In genomic region chr17:62913971-62914370, GRCh38 we compare ENCODE assay signal across 30 cellular contexts.
"Had no signal": no experiment of that assay in that cellular context is flagged by ENCODE, and none has a peak within 500 bp of the region (broad histone marks: within the 10 kb centered on the region; RNA-seq: fewer than 3 reads in every experiment).

No MANE protein-coding gene starts in this region.

- H3K27me3 ChIP-seq: neutrophil, ovary, right lobe of liver, sigmoid colon, stomach, thyroid gland, tibial nerve, upper lobe of left lung, vagina had no signal

- H3K9me3 Mint-ChIP-seq: natural killer cell treated with Interleukin-12 subunit alpha and Interleukin-12 subunit beta and Interleukin-15 and Interleukin-18, amount 100 ng/mL, for 72 hours had no signal

- H2AFZ ChIP-seq: parathyroid adenoma had no signal

- H3K9me3 ChIP-seq: neutrophil, ovary, psoas muscle, right lobe of liver, sigmoid colon, stomach, thoracic aorta, thyroid gland, tibial nerve, upper lobe of left lung, vagina had no signal

- H3K4me1 ChIP-seq: parathyroid adenoma, psoas muscle, right lobe of liver, sigmoid colon, thyroid gland had no signal

- ATAC-seq: naive thymus-derived CD8-positive, alpha-beta T cell; natural killer cell treated with Interleukin-12 subunit alpha and Interleukin-12 subunit beta and Interleukin-15 and Interleukin-18, amount 100 ng/mL, for 72 hours; psoas muscle; right cardiac atrium; right lobe of liver; stimulated activated effector memory CD8-positive, alpha-beta T cell treated with anti-CD3 and anti-CD28 coated beads, Interleukin-12 subunit alpha, Interleukin-12 subunit beta, amount 100 ng/mL, for 72 hours; stimulated activated naive B cell treated with anti-CD40 and anti-IgM and Interleukin-4, amounts not matched to agents 10 μg/mL and 1 μg/mL and 100 μg/mL, for 72 hours had no signal

- H3K79me2 ChIP-seq: parathyroid adenoma had no signal

- H3K4me1 Mint-ChIP-seq: naive thymus-derived CD8-positive, alpha-beta T cell; stimulated activated effector memory CD8-positive, alpha-beta T cell treated with anti-CD3 and anti-CD28 coated beads, Interleukin-12 subunit alpha, Interleukin-12 subunit beta, amount 100 ng/mL, for 72 hours; stimulated activated naive B cell treated with anti-CD40 and anti-IgM and Interleukin-4, amounts not matched to agents 10 μg/mL and 1 μg/mL and 100 μg/mL, for 72 hours had no signal

- H3K27ac ChIP-seq: neutrophil, ovary, parathyroid adenoma, psoas muscle, right lobe of liver, sigmoid colon, stomach, thoracic aorta, thyroid gland, tibial nerve, upper lobe of left lung, vagina had no signal

- FAIRE-seq: small intestine had no signal

- H3K27ac Mint-ChIP-seq: naive thymus-derived CD8-positive, alpha-beta T cell; natural killer cell treated with Interleukin-12 subunit alpha and Interleukin-12 subunit beta and Interleukin-15 and Interleukin-18, amount 100 ng/mL, for 72 hours; progenitor cell of endocrine pancreas; stimulated activated effector memory CD8-positive, alpha-beta T cell treated with anti-CD3 and anti-CD28 coated beads, Interleukin-12 subunit alpha, Interleukin-12 subunit beta, amount 100 ng/mL, for 72 hours; stimulated activated naive B cell treated with anti-CD40 and anti-IgM and Interleukin-4, amounts not matched to agents 10 μg/mL and 1 μg/mL and 100 μg/mL, for 72 hours; stimulated activated naive CD8-positive, alpha-beta T cell treated with anti-CD3 and anti-CD28 coated beads, Interleukin-15, Interleukin-2, amounts not matched to agents 100 ng/mL and 50 ng/mL, for 24 hours had no signal

- DNase-seq: naive thymus-derived CD8-positive, alpha-beta T cell; nephron progenitor cell; nucleus accumbens; ovary; posterior cingulate gyrus; psoas muscle; right cardiac atrium; right lobe of liver; sigmoid colon; small intestine; stimulated activated CD4-positive, alpha-beta T cell treated with anti-CD3 and anti-CD28 coated beads, Interleukin-15, amount 100 ng/mL, for 24 hours; stimulated activated CD4-positive, alpha-beta T cell treated with anti-CD3 and anti-CD28 coated beads, Interleukin-2, amount 100 ng/mL, for 24 hours; stimulated activated CD4-positive, alpha-beta T cell treated with anti-CD3 and anti-CD28 coated beads, Interleukin-2, amount 100 ng/mL, for 48 hours; stimulated activated CD4-positive, alpha-beta T cell treated with anti-CD3 and anti-CD28 coated beads, Interleukin-4, amount 100 ng/mL, for 24 hours; stimulated activated naive B cell treated with anti-CD40 and anti-IgM and Interleukin-4, amounts not matched to agents 10 μg/mL and 1 μg/mL and 100 μg/mL, for 72 hours; stimulated activated naive CD4-positive, alpha-beta T cell treated with Interleukin-2 at 50 U/mL for 16 hours; stomach; thyroid gland; trophoblast cell; upper lobe of left lung had no signal

- H3K4me3 Mint-ChIP-seq: naive thymus-derived CD8-positive, alpha-beta T cell; natural killer cell treated with Interleukin-12 subunit alpha and Interleukin-12 subunit beta and Interleukin-15 and Interleukin-18, amount 100 ng/mL, for 72 hours; nephron progenitor cell; neural crest cell; stimulated activated effector memory CD8-positive, alpha-beta T cell treated with anti-CD3 and anti-CD28 coated beads, Interleukin-12 subunit alpha, Interleukin-12 subunit beta, amount 100 ng/mL, for 72 hours; stimulated activated naive B cell treated with anti-CD40 and anti-IgM and Interleukin-4, amounts not matched to agents 10 μg/mL and 1 μg/mL and 100 μg/mL, for 72 hours; stimulated activated naive CD8-positive, alpha-beta T cell treated with anti-CD3 and anti-CD28 coated beads, Interleukin-15, Interleukin-2, amounts not matched to agents 100 ng/mL and 50 ng/mL, for 24 hours had no signal

- H3K4me3 ChIP-seq: ovary, psoas muscle, right lobe of liver, sigmoid colon, stomach, thoracic aorta, thyroid gland, tibial nerve, upper lobe of left lung, vagina had no signal

- H3K36me3 ChIP-seq: neutrophil, ovary, right lobe of liver, sigmoid colon, stomach, thoracic aorta, thyroid gland, tibial nerve, upper lobe of left lung, vagina had no signal

- H3K36me3 Mint-ChIP-seq: natural killer cell treated with Interleukin-12 subunit alpha and Interleukin-12 subunit beta and Interleukin-15 and Interleukin-18, amount 100 ng/mL, for 72 hours; stimulated activated effector memory CD8-positive, alpha-beta T cell treated with anti-CD3 and anti-CD28 coated beads, Interleukin-12 subunit alpha, Interleukin-12 subunit beta, amount 100 ng/mL, for 72 hours; stimulated activated naive B cell treated with anti-CD40 and anti-IgM and Interleukin-4, amounts not matched to agents 10 μg/mL and 1 μg/mL and 100 μg/mL, for 72 hours had no signal

- H3K9ac ChIP-seq: parathyroid adenoma had no signal
